1 cellular context compared by ENCODE assay signal in genomic region chr19:3721131-3721899, GRCh38.
TF ChIP-seq lines count a peak whose summit lies in the region.

No MANE protein-coding gene starts in this region.

TF ChIP-seq in HepG2, 621 proteins besides CTCF, POLR2A, EP300 and RAD21 (continued from another document and continues in another):
- peak; percentile 37; the same call in 1 of the 2 replicates for TF ChIP-seq PAXIP1 (CRISPR knock-in tag; conservative IDR thresholded peaks at IDR 0.05)
- TF ChIP-seq NCOA5 (CRISPR knock-in tag; IDR thresholded peaks at IDR 0.05): no peak
- TF ChIP-seq DBP (CRISPR knock-in tag; IDR thresholded peaks at IDR 0.05; ENCODE audit: not compliant biosample characterization): no peak
- no peak for TF ChIP-seq ZNF572 (CRISPR knock-in tag; IDR thresholded peaks at IDR 0.05)
- TF ChIP-seq ZNF674 (CRISPR knock-in tag; IDR thresholded peaks at IDR 0.05; ENCODE audit: low read depth): no peak
- TF ChIP-seq PTBP1 (IDR thresholded peaks at IDR 0.05; ENCODE audit: low read depth, low read length, poor library complexity, severe bottlenecking): no peak
- no peak for TF ChIP-seq E2F5 (CRISPR knock-in tag; conservative IDR thresholded peaks at IDR 0.05)
- no peak for TF ChIP-seq BHLHE40 (IDR thresholded peaks at IDR 0.05; ENCODE audit: low read length)
- TF ChIP-seq ATAD3A (CRISPR knock-in tag; IDR thresholded peaks at IDR 0.05): no peak
- TF ChIP-seq ZNF713 (CRISPR knock-in tag; IDR thresholded peaks at IDR 0.05): no peak
- 0 out of 2 replicates have a peak, but pooled peaks have one; percentile 41 for TF ChIP-seq SSRP1 (CRISPR knock-in tag; IDR thresholded peaks at IDR 0.05)
- no peak for TF ChIP-seq FOXA1 (IDR thresholded peaks at IDR 0.05)
- TF ChIP-seq FOXA1 (CRISPR knock-in tag; IDR thresholded peaks at IDR 0.05): no peak
- TF ChIP-seq E2F1 (CRISPR knock-in tag; IDR thresholded peaks at IDR 0.05): no peak
- TF ChIP-seq ZNF343 (CRISPR knock-in tag; IDR thresholded peaks at IDR 0.05): no peak
- no peak for TF ChIP-seq TIGD3 (CRISPR knock-in tag; IDR thresholded peaks at IDR 0.05; ENCODE audit: borderline replicate concordance)
- no peak for TF ChIP-seq ZFY (CRISPR knock-in tag; IDR thresholded peaks at IDR 0.05)
- no peak for TF ChIP-seq BRCA1 (CRISPR knock-in tag; IDR thresholded peaks at IDR 0.05)
- TF ChIP-seq MLX (CRISPR knock-in tag; IDR thresholded peaks at IDR 0.05): no peak
- no peak for TF ChIP-seq ZBTB14 (CRISPR knock-in tag; IDR thresholded peaks at IDR 0.05)
- TF ChIP-seq SCMH1 (CRISPR knock-in tag; IDR thresholded peaks at IDR 0.05; ENCODE audit: borderline replicate concordance): no peak
- TF ChIP-seq PCBP1 (IDR thresholded peaks at IDR 0.05; ENCODE audit: borderline replicate concordance, low read depth, low read length): 0 out of 2 replicates have a peak, but pooled peaks have one; percentile 84
- no peak for TF ChIP-seq AFF4 (CRISPR knock-in tag; IDR thresholded peaks at IDR 0.05)
- TF ChIP-seq KLF13 (CRISPR knock-in tag; IDR thresholded peaks at IDR 0.05): no peak
- no peak; the same call in 1 of the 2 replicates for TF ChIP-seq ZSCAN31 (CRISPR knock-in tag; IDR thresholded peaks at IDR 0.05; ENCODE audit: low read depth)
- no peak for TF ChIP-seq ZC3H4 (CRISPR knock-in tag; IDR thresholded peaks at IDR 0.05; ENCODE audit: borderline replicate concordance)
- no peak for TF ChIP-seq SAFB2 (CRISPR knock-in tag; IDR thresholded peaks at IDR 0.05; ENCODE audit: borderline replicate concordance, low read depth)
- TF ChIP-seq GABPA (IDR thresholded peaks at IDR 0.05; ENCODE audit: low read depth, low read length): no peak
- TF ChIP-seq GABPA (CRISPR knock-in tag; IDR thresholded peaks at IDR 0.05; ENCODE audit: low read depth): peak; percentile 54; the same call in 1 of the 2 replicates
- no peak for TF ChIP-seq ATF7 (IDR thresholded peaks at IDR 0.05)
- TF ChIP-seq ATF7 (CRISPR knock-in tag; IDR thresholded peaks at IDR 0.05): no peak
- TF ChIP-seq ZMAT5 (CRISPR knock-in tag; IDR thresholded peaks at IDR 0.05; ENCODE audit: borderline replicate concordance, low read depth): no peak
- no peak for TF ChIP-seq ZUFSP (CRISPR knock-in tag; IDR thresholded peaks at IDR 0.05; ENCODE audit: borderline replicate concordance)
- no peak for TF ChIP-seq MIER2 (CRISPR knock-in tag; IDR thresholded peaks at IDR 0.05)
- TF ChIP-seq ZNF138 (CRISPR knock-in tag; IDR thresholded peaks at IDR 0.05; ENCODE audit: low read depth): no peak
- 0 out of 2 replicates have a peak, but pooled peaks have one; percentile 34 for TF ChIP-seq ZNF569 (CRISPR knock-in tag; IDR thresholded peaks at IDR 0.05; ENCODE audit: borderline replicate concordance)
- no peak for TF ChIP-seq ZBTB25 (CRISPR knock-in tag; IDR thresholded peaks at IDR 0.05)
- no peak for TF ChIP-seq ELK4 (CRISPR knock-in tag; IDR thresholded peaks at IDR 0.05; ENCODE audit: borderline replicate concordance)
- no peak for TF ChIP-seq ZNF354B (CRISPR knock-in tag; IDR thresholded peaks at IDR 0.05)
